8 cellular contexts compared by ENCODE assay signal in genomic region chr3:119676771-119677640, GRCh38. TPM values are rescaled to one million over a fixed set of nuclear protein-coding genes. Genes with fewer than 3 reads are reported as not detected.
DNase-seq lines count a peak whose midpoint lies in the region; ATAC-seq and TF ChIP-seq lines count a peak whose summit lies in the region.

Gene COX17 (minus strand): TSS chr3:119677406. CDS start chr3:119677310, 96 bp downstream.

- peak; percentile 93 for ATAC-seq in GM19397 (IDR thresholded peaks at IDR 0.05; ENCODE audit: unreplicated experiment)
- ATAC-seq in HG03571 (IDR thresholded peaks at IDR 0.05; ENCODE audit: unreplicated experiment) = peak; percentile 87

- H3K4me1 ChIP-seq in liver (ENCODE audit: control insufficient read depth in 4 of 4, insufficient read depth in 4 of 4, low read length in 3 of 4) = peaks cover 0 to 20% (median 14%) of the 10 kb centered on the region in 4 donors

- no peaks in the 10 kb centered on the region for H3K27me3 ChIP-seq in liver (ENCODE audit: control insufficient read depth in 4 of 4, insufficient read depth in 4 of 4, low read length in 3 of 4)

- no peaks in the 10 kb centered on the region for H3K9me3 ChIP-seq in liver (ENCODE audit: control insufficient read depth in 4 of 4, low read length in 3 of 4)

- TF ChIP-seq CTCF in C4-2B (conservative IDR thresholded peaks at IDR 0.05) (no peak), liver (IDR thresholded peaks at IDR 0.05; ENCODE audit: low read depth, low read length, missing input control) (no peak)

- under 1% methylated on average over 54 of the region's 54 CpGs for WGBS in liver

- peak within 1 kb of the TSS; percentile 74 to 77 for H3K9ac ChIP-seq in liver (ENCODE audit: low read depth in 1 of 2, low read length in 2 of 2)

- peaks cover 6 to 18% (median 13%) of the 10 kb centered on the region in 4 donors for H3K36me3 ChIP-seq in liver (ENCODE audit: control insufficient read depth in 4 of 4, insufficient read depth in 3 of 4, low read depth in 1 of 4, low read length in 3 of 4)

- H3K27ac ChIP-seq in C4-2B (peak within 1 kb of the TSS; percentile 95), liver (ENCODE audit: low read depth in 1 of 2, low read length in 2 of 2) (peak within 1 kb of the TSS; percentile 93 to 95)

- peak within 1 kb of the TSS; percentile 65 to 95 (median 89) for H3K4me3 ChIP-seq in liver (ENCODE audit: low read depth in 1 of 3, low read length in 3 of 3)

- DNase-seq in NCI-H82 (lab: John Stamatoyannopoulos, UW) (peak; percentile 98), dermis microvascular lymphatic vessel endothelial cell (ENCODE audit: low read depth in 2 of 2) (peak; percentile 92 to 93)
- peak; percentile 93 to 95 for DNase-seq in activated CD4-positive, alpha-beta T cell treated with anti-CD3 and anti-CD28 coated beads, Interleukin-2, amount 50 U/mL, for 48 hours
- peak; percentile 96 for DNase-seq in stimulated activated CD4-positive, alpha-beta T cell treated with anti-CD3 and anti-CD28 coated beads, Interleukin-4, amount 100 ng/mL, for 24 hours

- peak; percentile 37 to 39 for TF ChIP-seq RAD21 in liver (IDR thresholded peaks at IDR 0.05)

TF ChIP-seq in liver, 16 proteins besides CTCF, POLR2A, EP300 and RAD21:
- TF ChIP-seq ATF3 (IDR thresholded peaks at IDR 0.05) (no peak), TAF1 (conservative IDR thresholded peaks at IDR 0.05) (peak; percentile 40), YY1 (IDR thresholded peaks at IDR 0.05) (peak; percentile 69), JUND (IDR thresholded peaks at IDR 0.05) (peak in 1 of 2 donors; percentile 60), EGR1 (IDR thresholded peaks at IDR 0.05; ENCODE audit: low read depth in 2 of 2) (no peak), HNF4G (IDR thresholded peaks at IDR 0.05) (peak; percentile 79), NR2F2 (IDR thresholded peaks at IDR 0.05) (peak; percentile 91), HNF4A (conservative IDR thresholded peaks at IDR 0.05) (peak; percentile 97 to 98), REST (IDR thresholded peaks at IDR 0.05) (peak; percentile 76), RXRA (IDR thresholded peaks at IDR 0.05) (peak; percentile 64 to 66), FOXA2 (IDR thresholded peaks at IDR 0.05) (peak; percentile 91), FOXA1 (IDR thresholded peaks at IDR 0.05) (peak; percentile 87), ZBTB33 (IDR thresholded peaks at IDR 0.05) (peak; percentile 65), MAX (IDR thresholded peaks at IDR 0.05) (peak; percentile 79), GABPA (IDR thresholded peaks at IDR 0.05 in 1 of 2, conservative IDR thresholded peaks at IDR 0.05 in 1 of 2) (peak; percentile 82 to 93), SP1 (IDR thresholded peaks at IDR 0.05) (peak; percentile 62)

RNA-seq across cellular contexts. Expression of gene COX17, which starts in this region (rescaled TPM):
- total RNA-seq in dermis microvascular lymphatic vessel endothelial cell = 20.7 and 25.4 TPM in 2 replicates
- total RNA-seq in liver = 10 to 100 TPM; 10.3 to 30.6 TPM
- 100 to 1,000 TPM in 1 of 2 donors, 10 to 100 TPM in 1; 67.3 to 164 TPM for polyA plus RNA-seq in liver

Comparison
In these comparisons a context has a peak if more than half of its experiments do, and no peak if none do; other contexts are left out.
1. Peak in every context shown above with its lines: DNase-seq, ATAC-seq, H3K4me3 ChIP-seq and H3K27ac ChIP-seq.